1 cellular context compared by ENCODE assay signal in genomic region chr2:45759310-45759851, GRCh38.
TF ChIP-seq lines count a peak whose summit lies in the region.

No MANE protein-coding gene starts in this region.

TF ChIP-seq in SK-N-SH, 30 proteins besides CTCF, POLR2A, EP300 and RAD21 (continued from another document):
- TF ChIP-seq USF1 (IDR thresholded peaks at IDR 0.05; ENCODE audit: borderline replicate concordance, low read depth), result no peak
- TF ChIP-seq FOXJ3 (CRISPR knock-in tag; IDR thresholded peaks at IDR 0.05), result no peak
- TF ChIP-seq TAF1 (IDR thresholded peaks at IDR 0.05; ENCODE audit: borderline replicate concordance, low read depth, low read length), result no peak
- peak; percentile 21; the same call in 1 of the 2 replicates for TF ChIP-seq POLR2AphosphoS5 (IDR thresholded peaks at IDR 0.05; ENCODE audit: low read depth, low read length)
- peak; percentile 83 for TF ChIP-seq FOSL2 (IDR thresholded peaks at IDR 0.05; ENCODE audit: borderline replicate concordance, low read depth)
- no peak for TF ChIP-seq EZH2phosphoT487 (IDR thresholded peaks at IDR 0.05; ENCODE audit: borderline replicate concordance, low read depth)
- no peak for TF ChIP-seq SMC3 (IDR thresholded peaks at IDR 0.05; ENCODE audit: low read depth, low read length)
- TF ChIP-seq JUND (IDR thresholded peaks at IDR 0.05), result peak; percentile 67
- TF ChIP-seq ZBTB33 (IDR thresholded peaks at IDR 0.05; ENCODE audit: borderline replicate concordance, low read depth), result no peak
- TF ChIP-seq RCOR1 (IDR thresholded peaks at IDR 0.05; ENCODE audit: low read length), result peak; percentile 38; the same call in 1 of the 2 replicates
- TF ChIP-seq, protein P1, sequence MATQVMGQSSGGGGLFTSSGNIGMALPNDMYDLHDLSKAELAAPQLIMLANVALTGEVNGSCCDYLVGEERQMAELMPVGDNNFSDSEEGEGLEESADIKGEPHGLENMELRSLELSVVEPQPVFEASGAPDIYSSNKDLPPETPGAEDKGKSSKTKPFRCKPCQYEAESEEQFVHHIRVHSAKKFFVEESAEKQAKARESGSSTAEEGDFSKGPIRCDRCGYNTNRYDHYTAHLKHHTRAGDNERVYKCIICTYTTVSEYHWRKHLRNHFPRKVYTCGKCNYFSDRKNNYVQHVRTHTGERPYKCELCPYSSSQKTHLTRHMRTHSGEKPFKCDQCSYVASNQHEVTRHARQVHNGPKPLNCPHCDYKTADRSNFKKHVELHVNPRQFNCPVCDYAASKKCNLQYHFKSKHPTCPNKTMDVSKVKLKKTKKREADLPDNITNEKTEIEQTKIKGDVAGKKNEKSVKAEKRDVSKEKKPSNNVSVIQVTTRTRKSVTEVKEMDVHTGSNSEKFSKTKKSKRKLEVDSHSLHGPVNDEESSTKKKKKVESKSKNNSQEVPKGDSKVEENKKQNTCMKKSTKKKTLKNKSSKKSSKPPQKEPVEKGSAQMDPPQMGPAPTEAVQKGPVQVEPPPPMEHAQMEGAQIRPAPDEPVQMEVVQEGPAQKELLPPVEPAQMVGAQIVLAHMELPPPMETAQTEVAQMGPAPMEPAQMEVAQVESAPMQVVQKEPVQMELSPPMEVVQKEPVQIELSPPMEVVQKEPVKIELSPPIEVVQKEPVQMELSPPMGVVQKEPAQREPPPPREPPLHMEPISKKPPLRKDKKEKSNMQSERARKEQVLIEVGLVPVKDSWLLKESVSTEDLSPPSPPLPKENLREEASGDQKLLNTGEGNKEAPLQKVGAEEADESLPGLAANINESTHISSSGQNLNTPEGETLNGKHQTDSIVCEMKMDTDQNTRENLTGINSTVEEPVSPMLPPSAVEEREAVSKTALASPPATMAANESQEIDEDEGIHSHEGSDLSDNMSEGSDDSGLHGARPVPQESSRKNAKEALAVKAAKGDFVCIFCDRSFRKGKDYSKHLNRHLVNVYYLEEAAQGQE (IDR thresholded peaks at IDR 0.05; ENCODE audit: low read depth, low read length), result no peak
- no peak for TF ChIP-seq CHD2 (IDR thresholded peaks at IDR 0.05; ENCODE audit: low read length, partially characterized antibody)
- TF ChIP-seq, protein P2, sequence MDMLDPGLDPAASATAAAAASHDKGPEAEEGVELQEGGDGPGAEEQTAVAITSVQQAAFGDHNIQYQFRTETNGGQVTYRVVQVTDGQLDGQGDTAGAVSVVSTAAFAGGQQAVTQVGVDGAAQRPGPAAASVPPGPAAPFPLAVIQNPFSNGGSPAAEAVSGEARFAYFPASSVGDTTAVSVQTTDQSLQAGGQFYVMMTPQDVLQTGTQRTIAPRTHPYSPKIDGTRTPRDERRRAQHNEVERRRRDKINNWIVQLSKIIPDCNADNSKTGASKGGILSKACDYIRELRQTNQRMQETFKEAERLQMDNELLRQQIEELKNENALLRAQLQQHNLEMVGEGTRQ (IDR thresholded peaks at IDR 0.05; ENCODE audit: borderline replicate concordance, low read depth, low read length), result no peak
- TF ChIP-seq TCF12 (IDR thresholded peaks at IDR 0.05), result peak; percentile 73; the same call in 1 of the 2 replicates
- peak; percentile 90 for TF ChIP-seq MXI1 (IDR thresholded peaks at IDR 0.05; ENCODE audit: low read depth, low read length)
- no peak for TF ChIP-seq GATA2 (CRISPR knock-in tag; IDR thresholded peaks at IDR 0.05)
- TF ChIP-seq, protein P3, sequence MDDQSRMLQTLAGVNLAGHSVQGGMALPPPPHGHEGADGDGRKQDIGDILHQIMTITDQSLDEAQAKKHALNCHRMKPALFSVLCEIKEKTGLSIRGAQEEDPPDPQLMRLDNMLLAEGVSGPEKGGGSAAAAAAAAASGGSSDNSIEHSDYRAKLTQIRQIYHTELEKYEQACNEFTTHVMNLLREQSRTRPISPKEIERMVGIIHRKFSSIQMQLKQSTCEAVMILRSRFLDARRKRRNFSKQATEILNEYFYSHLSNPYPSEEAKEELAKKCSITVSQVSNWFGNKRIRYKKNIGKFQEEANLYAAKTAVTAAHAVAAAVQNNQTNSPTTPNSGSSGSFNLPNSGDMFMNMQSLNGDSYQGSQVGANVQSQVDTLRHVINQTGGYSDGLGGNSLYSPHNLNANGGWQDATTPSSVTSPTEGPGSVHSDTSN (IDR thresholded peaks at IDR 0.05), result peak; percentile 66
- no peak for TF ChIP-seq RFX5 (IDR thresholded peaks at IDR 0.05; ENCODE audit: low read length)
- no peak; the same call in 1 of the 2 replicates for TF ChIP-seq GABPA (IDR thresholded peaks at IDR 0.05; ENCODE audit: low read depth)
- TF ChIP-seq ELF1 (IDR thresholded peaks at IDR 0.05), result no peak
- 0 out of 2 replicates have a peak, but pooled peaks have one; percentile 36 for TF ChIP-seq NFIC (IDR thresholded peaks at IDR 0.05; ENCODE audit: borderline replicate concordance)
- no peak; the same call in 1 of the 2 replicates for TF ChIP-seq FOXM1 (IDR thresholded peaks at IDR 0.05; ENCODE audit: low read depth)
- TF ChIP-seq, protein P4, sequence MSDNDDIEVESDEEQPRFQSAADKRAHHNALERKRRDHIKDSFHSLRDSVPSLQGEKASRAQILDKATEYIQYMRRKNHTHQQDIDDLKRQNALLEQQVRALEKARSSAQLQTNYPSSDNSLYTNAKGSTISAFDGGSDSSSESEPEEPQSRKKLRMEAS (IDR thresholded peaks at IDR 0.05; ENCODE audit: low read depth), result peak; percentile 38; the same call in 1 of the 2 replicates
- no peak for TF ChIP-seq SIN3A (IDR thresholded peaks at IDR 0.05; ENCODE audit: borderline replicate concordance, low read depth, low read length)
